ENCODE assay signal across 11 cellular contexts in the genomic region with DNA sequence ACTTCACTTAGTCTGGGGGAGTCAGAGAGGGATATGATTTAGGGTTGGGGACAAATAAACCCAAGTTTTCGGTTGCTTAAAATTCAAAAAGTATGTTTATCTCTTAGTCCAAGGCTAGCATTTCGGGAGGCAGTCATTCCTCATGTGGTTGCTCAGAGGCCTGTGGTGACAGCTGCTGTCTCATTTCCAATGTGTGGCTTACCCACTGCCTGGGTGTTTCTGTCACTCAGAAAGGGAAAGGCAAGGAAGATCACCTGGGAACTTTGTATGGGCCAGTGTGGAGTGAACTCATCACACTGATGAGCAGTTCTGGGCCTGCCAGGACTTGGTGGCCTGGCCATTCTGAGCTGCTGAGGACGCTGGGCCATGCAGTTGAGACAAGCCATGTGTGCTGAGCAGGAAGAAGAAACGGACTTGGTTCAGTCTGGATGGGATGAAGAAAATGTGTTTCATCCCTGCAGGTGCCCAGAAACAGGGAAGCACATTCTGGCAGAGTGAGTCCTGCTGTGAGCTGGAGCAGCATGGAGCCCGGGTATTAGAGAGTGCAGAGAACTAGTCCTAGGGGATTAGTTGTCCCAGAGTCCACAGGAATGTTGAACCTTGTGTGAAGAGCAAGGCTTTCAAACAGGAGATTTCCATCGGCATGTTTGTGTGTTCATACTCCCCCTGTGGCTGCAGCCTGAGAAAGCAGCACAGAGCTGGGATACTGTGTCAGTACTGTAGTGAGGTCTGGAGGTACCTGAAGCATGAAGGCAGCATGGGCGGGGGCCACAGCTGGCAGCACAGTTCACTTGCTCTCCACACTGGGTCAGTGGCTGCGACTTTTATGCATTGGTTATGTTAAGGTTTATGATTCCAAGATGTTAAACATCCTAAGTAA.
A peak's percentile ranks its signal among the peaks of the same experiment; 100 is the strongest.
DNase-seq lines count a peak whose midpoint lies in the region; ATAC-seq and TF ChIP-seq lines count a peak whose summit lies in the region.
"Had no signal": no experiment of that assay in that cellular context is flagged by ENCODE, and none has a peak within 500 bp of the region (broad histone marks: within the 10 kb centered on the region; RNA-seq: fewer than 3 reads in every experiment).

No MANE protein-coding gene starts in this region.

- H3K9me2 ChIP-seq in hepatocyte (replicated peaks; ENCODE audit: insufficient read depth) = no peaks in the 10 kb centered on the region

- H4K20me1 ChIP-seq in hepatocyte (ENCODE audit: insufficient read depth, poor library complexity, severe bottlenecking) = no peaks in the 10 kb centered on the region

- DNase-seq in NCI-H82 (lab: John Stamatoyannopoulos, UW) (peak; percentile 28), NCI-H82 treated with DMSO at 0.1 percent for 48 hours (lab: John Stamatoyannopoulos, UW; ENCODE audit: unreplicated experiment) (no peak), WERI-Rb-1 (no peak), hepatocyte (ENCODE audit: low spot score) (peak; percentile 70), thyroid gland (peak; percentile 47 to 61), putamen (ENCODE audit: low spot score) (no peak), DMS 273 treated with DMSO at 0.1 percent for 48 hours (lab: John Stamatoyannopoulos, UW) (no peak)
- DNase-seq: activated effector memory CD4-positive, alpha-beta T cell treated with Interleukin-2 at 50 U/mL for 16 hours; NCI-H1092; OCI-M1 had no signal

- H3K27me3 ChIP-seq in WERI-Rb-1 (ENCODE audit: insufficient read depth, low read depth, severe bottlenecking) = peaks cover 8% of the 10 kb centered on the region
- H3K27me3 ChIP-seq in hepatocyte = no peaks in the 10 kb centered on the region
- H3K27me3 ChIP-seq in thyroid gland = no peaks in the 10 kb centered on the region

- H2AFZ ChIP-seq in hepatocyte = no peak overlapping the region

- H3K9me3 ChIP-seq in WERI-Rb-1 (ENCODE audit: severe bottlenecking) (no peaks in the 10 kb centered on the region), hepatocyte (ENCODE audit: low read depth) (no peaks in the 10 kb centered on the region), thyroid gland (no peaks in the 10 kb centered on the region)

- H3K4me1 ChIP-seq in hepatocyte (ENCODE audit: insufficient read depth) = peaks cover 5% of the 10 kb centered on the region
- no peaks in the 10 kb centered on the region for H3K4me1 ChIP-seq in thyroid gland

- no peak overlapping the region for H3K4me3 ChIP-seq in WERI-Rb-1 (ENCODE audit: low read depth, low read length)
- no peak overlapping the region for H3K4me3 ChIP-seq in hepatocyte
- no peak overlapping the region for H3K4me3 ChIP-seq in thyroid gland (replicated peaks in 1 of 3)

- TF ChIP-seq CTCF in WERI-Rb-1 (IDR thresholded peaks at IDR 0.05; ENCODE audit: low read depth, low read length) (peak; percentile 14; the same call in 1 of the 2 replicates), hepatocyte (IDR thresholded peaks at IDR 0.05; ENCODE audit: poor library complexity) (peak; percentile 40), thyroid gland (IDR thresholded peaks at IDR 0.05) (peak in 3 of 6 experiments; percentile 33 to 54 (median 38))

- H3K4me2 ChIP-seq in hepatocyte = no peak overlapping the region

- intact Hi-C loops in thyroid gland (cut with DNase I) = no loop called here

- no peak for ATAC-seq in HG03565 (IDR thresholded peaks at IDR 0.05; ENCODE audit: unreplicated experiment)

- H3K79me2 ChIP-seq in hepatocyte = no peaks in the 10 kb centered on the region

- H3K36me3 ChIP-seq in WERI-Rb-1 = no peaks in the 10 kb centered on the region
- no peaks in the 10 kb centered on the region for H3K36me3 ChIP-seq in hepatocyte (replicated peaks; ENCODE audit: insufficient read depth, low read depth)
- no peaks in the 10 kb centered on the region for H3K36me3 ChIP-seq in thyroid gland

- 58% methylated on average over 8 of the region's 8 CpGs for WGBS in hepatocyte (ENCODE audit: low lambda C conversion rate, missing lambda C conversion rate)
- 56 to 60% methylated on average over 7 to 8 of the region's 8 CpGs for WGBS in thyroid gland, 2 donors

- no peak for TF ChIP-seq POLR2A in thyroid gland (IDR thresholded peaks at IDR 0.05)

- no peak overlapping the region for H3K27ac ChIP-seq in WERI-Rb-1
- peak overlapping the region; percentile 32 for H3K27ac ChIP-seq in hepatocyte
- no peak overlapping the region for H3K27ac ChIP-seq in thyroid gland

Comparison
In these comparisons a context has a peak if more than half of its experiments do, and no peak if none do; other contexts are left out.
1. DNase-seq: peak in NCI-H82 (single experiment), hepatocyte (single experiment) and thyroid gland (2 of 2); none in NCI-H82 treated with DMSO at 0.1 percent for 48 hours (single experiment), WERI-Rb-1 (single experiment), putamen (single experiment) and DMS 273 treated with DMSO at 0.1 percent for 48 hours (single experiment).